Comparison of ENCODE assay signal across 13 cellular contexts in the genomic region with DNA sequence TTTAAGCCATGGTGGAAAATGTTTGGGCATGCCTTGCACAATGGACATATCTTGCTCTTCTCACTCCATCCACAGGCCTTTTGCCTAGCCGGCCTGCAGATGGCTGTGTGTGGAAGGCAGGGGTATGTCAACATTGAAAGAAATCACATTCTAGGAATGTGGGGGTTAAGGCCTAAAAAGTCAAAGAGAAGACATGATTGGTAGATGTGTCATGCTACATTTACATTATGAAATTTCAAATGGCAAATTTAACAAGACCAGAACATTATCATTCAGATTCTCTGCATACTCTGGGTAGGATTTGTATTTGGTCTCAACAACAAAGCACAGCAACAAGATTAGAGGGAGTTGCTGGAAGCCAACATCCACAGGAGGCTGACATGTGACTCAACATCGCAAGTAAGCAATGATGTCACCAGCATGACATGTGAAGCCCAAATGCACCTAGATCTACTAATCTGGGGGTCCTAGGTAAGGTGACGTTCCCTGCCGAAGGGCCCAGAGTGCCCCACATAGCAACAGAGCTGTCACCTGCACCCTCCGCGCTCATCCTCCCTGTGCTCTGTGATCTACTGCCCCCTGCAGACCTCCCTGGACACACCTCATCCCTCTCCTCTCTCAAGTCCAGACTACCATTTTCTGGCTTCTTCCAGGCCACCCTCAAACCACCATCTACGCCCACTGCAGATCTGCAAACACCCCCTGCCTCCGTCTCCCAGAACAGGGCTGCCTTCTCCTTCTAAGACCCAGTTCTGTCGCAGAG. TPM values are rescaled to one million over a fixed set of nuclear protein-coding genes. Genes with fewer than 3 reads are reported as not detected.
DNase-seq lines count a peak whose midpoint lies in the region; ATAC-seq, FAIRE-seq and TF ChIP-seq lines count a peak whose summit lies in the region.
"Had no signal": no experiment of that assay in that cellular context is flagged by ENCODE, and none has a peak within 500 bp of the region (broad histone marks: within the 10 kb centered on the region; RNA-seq: fewer than 3 reads in every experiment).

No MANE protein-coding gene starts in this region.

- H3K9me3 ChIP-seq in OCI-LY3 (ENCODE audit: insufficient read depth, low read length) (no peaks in the 10 kb centered on the region), kidney (ENCODE audit: control insufficient read depth in 1 of 2, low read length in 2 of 2) (no peaks in the 10 kb centered on the region)
- H3K9me3 ChIP-seq: BLaER1, tibial artery had no signal

- intact Hi-C loops in kidney (cut with DNase I): no loop called here

- FAIRE-seq in kidney (lab: Jason Lieb, UNC): no peak

- H3K9ac ChIP-seq in OCI-LY3 (ENCODE audit: low read length): no peak overlapping the region
- H3K9ac ChIP-seq in kidney (ENCODE audit: low read length in 2 of 2): no peak overlapping the region
- H3K9ac ChIP-seq: BLaER1 had no signal

- H3K79me2 ChIP-seq in OCI-LY3 (ENCODE audit: low read length): no peaks in the 10 kb centered on the region

- no peak overlapping the region for H3K27ac Mint-ChIP-seq in stimulated activated naive CD8-positive, alpha-beta T cell treated with anti-CD3 and anti-CD28 coated beads, Interleukin-15, amount 100 ng/mL, for 72 hours

- H3K4me3 ChIP-seq in GM06990 (replicated peaks; ENCODE audit: low read depth, low read length): no peak overlapping the region
- H3K4me3 ChIP-seq in OCI-LY3 (ENCODE audit: low read length): no peak overlapping the region
- no peak overlapping the region for H3K4me3 ChIP-seq in kidney (ENCODE audit: low read length in 2 of 2)
- H3K4me3 ChIP-seq: BLaER1, tibial artery had no signal

- ATAC-seq in GM19328 (IDR thresholded peaks at IDR 0.05; ENCODE audit: unreplicated experiment): no peak
- no peak for ATAC-seq in stimulated activated naive CD8-positive, alpha-beta T cell treated with anti-CD3 and anti-CD28 coated beads, Interleukin-15, amount 100 ng/mL, for 72 hours
- no peak for ATAC-seq in HG02981 (IDR thresholded peaks at IDR 0.05; ENCODE audit: unreplicated experiment)

- peak; percentile 13; the same call in 1 of the 2 replicates for TF ChIP-seq CTCF in 22Rv1 (IDR thresholded peaks at IDR 0.05)
- TF ChIP-seq CTCF in GM06990 (IDR thresholded peaks at IDR 0.05; ENCODE audit: insufficient read depth, low read length, poor library complexity, severe bottlenecking): peak; percentile 30
- peak; percentile 28; the same call in 1 of the 2 replicates for TF ChIP-seq CTCF in OCI-LY3 (IDR thresholded peaks at IDR 0.05; ENCODE audit: low read depth, low read length)
- no peak for TF ChIP-seq CTCF in kidney (IDR thresholded peaks at IDR 0.05; ENCODE audit: borderline replicate concordance, extremely low read depth, insufficient read depth)

- H3K4me1 ChIP-seq in OCI-LY3 (ENCODE audit: low read length) (no peaks in the 10 kb centered on the region), kidney (ENCODE audit: control insufficient read depth in 1 of 2, insufficient read depth in 1 of 2, low read depth in 1 of 2, low read length in 2 of 2) (no peaks in the 10 kb centered on the region)
- H3K4me1 ChIP-seq: BLaER1, tibial artery had no signal

- H3K27me3 Mint-ChIP-seq in stimulated activated naive CD8-positive, alpha-beta T cell treated with anti-CD3 and anti-CD28 coated beads, Interleukin-15, amount 100 ng/mL, for 72 hours: peaks cover 46% of the 10 kb centered on the region

- DNase-seq in GM06990 (ENCODE audit: extremely low read depth, insufficient read length) (no peak), fibroblast of peridontal ligament (ENCODE audit: extremely low read depth) (peak; percentile 92), kidney (no peak)
- no peak for DNase-seq in stimulated activated naive CD8-positive, alpha-beta T cell treated with anti-CD3 and anti-CD28 coated beads, Interleukin-15, amount 100 ng/mL, for 72 hours
- DNase-seq: effector CD4-positive, alpha-beta T cell; GF-D8; right cardiac atrium; tibial artery had no signal

- peaks cover 5 to 6% of the 10 kb centered on the region in 2 donors for H3K9me3 Mint-ChIP-seq in stimulated activated naive CD8-positive, alpha-beta T cell treated with anti-CD3 and anti-CD28 coated beads, Interleukin-15, amount 100 ng/mL, for 72 hours

- no peaks in the 10 kb centered on the region for H3K27me3 ChIP-seq in GM06990 (replicated peaks; ENCODE audit: control insufficient read depth, insufficient read depth, low read length)
- H3K27me3 ChIP-seq in OCI-LY3 (ENCODE audit: low read depth, low read length): peaks cover 15% of the 10 kb centered on the region
- H3K27me3 ChIP-seq: BLaER1, tibial artery had no signal

- no peak overlapping the region for H2AFZ ChIP-seq in OCI-LY3 (ENCODE audit: low read depth, low read length)

- no peaks in the 10 kb centered on the region for H4K20me1 ChIP-seq in OCI-LY3 (ENCODE audit: insufficient read depth, low read length)
- H4K20me1 ChIP-seq: BLaER1 had no signal

- H3K4me3 Mint-ChIP-seq in stimulated activated naive CD8-positive, alpha-beta T cell treated with anti-CD3 and anti-CD28 coated beads, Interleukin-15, amount 100 ng/mL, for 72 hours: no peak overlapping the region

- H3K27ac ChIP-seq in 22Rv1: no peak overlapping the region
- no peak overlapping the region for H3K27ac ChIP-seq in OCI-LY3 (ENCODE audit: low read length)
- no peak overlapping the region for H3K27ac ChIP-seq in kidney (ENCODE audit: low read depth in 2 of 2, low read length in 2 of 2)
- H3K27ac ChIP-seq: BLaER1, tibial artery had no signal

- H3K4me1 Mint-ChIP-seq in stimulated activated naive CD8-positive, alpha-beta T cell treated with anti-CD3 and anti-CD28 coated beads, Interleukin-15, amount 100 ng/mL, for 72 hours: no peaks in the 10 kb centered on the region

- no peaks in the 10 kb centered on the region for H3K36me3 ChIP-seq in GM06990 (ENCODE audit: control insufficient read depth, insufficient read depth, low read length)
- H3K36me3 ChIP-seq in OCI-LY3 (replicated peaks; ENCODE audit: low read depth, low read length): no peaks in the 10 kb centered on the region
- no peaks in the 10 kb centered on the region for H3K36me3 ChIP-seq in kidney (ENCODE audit: control insufficient read depth in 1 of 2, insufficient read depth in 2 of 2, low read length in 2 of 2)
- H3K36me3 ChIP-seq: BLaER1 had no signal

- H3K4me2 ChIP-seq in OCI-LY3 (ENCODE audit: low read length): no peak overlapping the region
- H3K4me2 ChIP-seq: BLaER1 had no signal

RNA-seq across cellular contexts. Expression of a gene that starts 39.4 kb away (rescaled TPM):
- total RNA-seq in kidney: not detected
- polyA plus RNA-seq in kidney (ENCODE audit: insufficient read depth, low read depth, low replicate concordance): not detected
